Comparison of ENCODE assay signal across 13 cellular contexts in genomic region chr7:20442951-20443350, GRCh38.
A peak's percentile ranks its signal among the peaks of the same experiment; 100 is the strongest.
DNase-seq lines count a peak whose midpoint lies in the region; ATAC-seq and TF ChIP-seq lines count a peak whose summit lies in the region.
"Had no signal": no experiment of that assay in that cellular context is flagged by ENCODE, and none has a peak within 500 bp of the region (broad histone marks: within the 10 kb centered on the region; RNA-seq: fewer than 3 reads in every experiment).

No MANE protein-coding gene starts in this region.

- ATAC-seq in upper lobe of right lung (peak; percentile 21), HG02642 (IDR thresholded peaks at IDR 0.05; ENCODE audit: poor library complexity, unreplicated experiment) (no peak), HG03159 (IDR thresholded peaks at IDR 0.05; ENCODE audit: unreplicated experiment) (no peak)
- ATAC-seq: HCT116 had no signal

- H3K9me3 ChIP-seq in SJSA1 (replicated peaks) = peaks cover 4% of the 10 kb centered on the region; the same call in 1 of the 2 replicates
- H3K9me3 ChIP-seq in upper lobe of right lung = peaks cover 5% of the 10 kb centered on the region

- DNase-seq in SJSA1 (ENCODE audit: low read depth in 1 of 2, low spot score in 2 of 2) = no peak
- DNase-seq in dermis microvascular lymphatic vessel endothelial cell (ENCODE audit: low read depth in 2 of 2) = peak; percentile 32 to 57
- DNase-seq in left kidney (ENCODE audit: low read depth, low spot score) = peak; percentile 4
- DNase-seq in upper lobe of right lung = no peak
- no peak for DNase-seq in NCI-H2107 (lab: John Stamatoyannopoulos, UW)
- no peak for DNase-seq in NOMO-1 treated with dmso at 0.1 percent for 144 hours (lab: John Stamatoyannopoulos, UW; ENCODE audit: unreplicated experiment)
- DNase-seq: C1 segment of cervical spinal cord; Calu3; CD4-positive, alpha-beta T cell; DMS 273 treated with DMSO at 0.1 percent for 48 hours had no signal

- TF ChIP-seq CTCF in upper lobe of right lung (IDR thresholded peaks at IDR 0.05) = no peak

- H3K27me3 ChIP-seq in SJSA1 (replicated peaks) (no peaks in the 10 kb centered on the region), upper lobe of right lung (no peaks in the 10 kb centered on the region)

- H3K36me3 ChIP-seq in SJSA1 (no peaks in the 10 kb centered on the region), upper lobe of right lung (no peaks in the 10 kb centered on the region)

- no peak overlapping the region for H3K4me3 ChIP-seq in SJSA1
- H3K4me3 ChIP-seq in upper lobe of right lung = no peak overlapping the region

- intact Hi-C loops in upper lobe of right lung (cut with DNase I) = no loop called here

- H3K27ac ChIP-seq in SJSA1 (peak overlapping the region; percentile 50), upper lobe of right lung (no peak overlapping the region)

- H3K4me1 ChIP-seq in SJSA1 (replicated peaks) (0 out of 2 replicates have a peak, but pooled peaks cover 6% of the 10 kb centered on the region), upper lobe of right lung (no peaks in the 10 kb centered on the region)

Comparison
In these comparisons a context has a peak if more than half of its experiments do, and no peak if none do; other contexts are left out.
1. DNase-seq: peak in dermis microvascular lymphatic vessel endothelial cell (2 of 2) and left kidney (single experiment); none in SJSA1 (0 of 2), upper lobe of right lung (single experiment), NCI-H2107 (single experiment) and NOMO-1 treated with dmso at 0.1 percent for 144 hours (single experiment).